In genomic region chr22:23131931-23132330, GRCh38 we compare ENCODE assay signal across 1 cellular context.
TF ChIP-seq lines count a peak whose summit lies in the region.

No MANE protein-coding gene starts in this region.

TF ChIP-seq in K562, 482 proteins besides CTCF, POLR2A, EP300 and RAD21:
- TF ChIP-seq E2F1 (CRISPR knock-in tag; IDR thresholded peaks at IDR 0.05) = 0 out of 2 replicates have a peak, but pooled peaks have one; percentile 52
- TF ChIP-seq MAFK (IDR thresholded peaks at IDR 0.05; ENCODE audit: low read length) = peak; percentile 23; the same call in 1 of the 2 replicates
- 0 out of 2 replicates have a peak, but pooled peaks have one; percentile 1 for TF ChIP-seq ZBTB7A (IDR thresholded peaks at IDR 0.05; ENCODE audit: borderline replicate concordance, control insufficient read depth, low read depth, low read length)
- peak; percentile 54; the same call in 1 of the 2 replicates for TF ChIP-seq GTF2F1 (IDR thresholded peaks at IDR 0.05; ENCODE audit: low read depth, low read length)
- no peak for TF ChIP-seq MAFF (IDR thresholded peaks at IDR 0.05; ENCODE audit: low read length)
